Comparison of ENCODE assay signal across 8 cellular contexts in the genomic region with DNA sequence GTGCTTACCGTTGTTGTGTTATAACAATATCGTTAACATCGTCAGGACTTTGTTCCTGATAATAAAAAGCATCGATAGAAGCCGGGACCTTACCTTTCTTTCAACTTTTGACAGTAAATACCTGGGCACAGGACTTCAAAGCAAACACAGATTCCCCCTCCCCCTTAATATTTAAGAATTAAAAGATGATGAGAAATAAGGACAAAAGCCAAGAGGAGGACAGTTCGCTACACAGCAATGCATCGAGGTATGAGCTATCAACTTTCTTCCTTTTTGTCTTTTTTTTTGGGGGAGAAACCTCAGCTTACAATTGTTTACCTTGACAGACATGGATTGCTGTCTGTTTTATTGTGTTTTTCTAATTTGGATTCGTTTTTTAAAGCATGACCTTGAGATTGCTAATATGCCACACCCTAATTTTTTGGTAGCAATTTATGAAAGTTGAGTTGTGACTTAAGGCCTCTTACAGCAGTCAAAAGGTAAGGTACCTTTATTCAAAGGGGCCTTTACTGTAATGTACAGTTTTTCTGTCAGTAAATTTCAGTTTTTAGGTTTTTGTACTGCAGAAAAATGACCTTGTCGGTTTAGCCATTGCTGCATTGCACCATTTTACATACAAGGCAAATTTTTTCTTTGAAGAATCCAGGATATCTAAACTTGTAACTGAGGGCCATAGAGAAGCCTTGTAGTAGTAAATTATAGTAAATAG. TPM values are rescaled to one million over a fixed set of nuclear protein-coding genes. Genes with fewer than 3 reads are reported as not detected.
DNase-seq lines count a peak whose midpoint lies in the region; ATAC-seq and TF ChIP-seq lines count a peak whose summit lies in the region.

No MANE protein-coding gene starts in this region.

- peaks cover 0 to 7% (median 0%) of the 10 kb centered on the region in 11 experiments; a peak in 3 of 22 replicates for H3K9me3 ChIP-seq in BLaER1 treated with 17β-estradiol and CSF1 and Interleukin-3, amounts not matched to agents 10 nM and 100 nM (replicated peaks in 1 of 11)

- H2BK5ac ChIP-seq in mesendoderm (ENCODE audit: low read length) = no peak overlapping the region

- peak overlapping the region; percentile 98 to 100 (median 99) for H3K27ac ChIP-seq in BLaER1 treated with 17β-estradiol and CSF1 and Interleukin-3, amounts not matched to agents 10 nM and 100 nM
- H3K27ac ChIP-seq in brain microvascular endothelial cell (peak overlapping the region; percentile 98), mesendoderm (ENCODE audit: low read depth, low read length) (no peak overlapping the region)

- WGBS in mesendoderm (ENCODE audit: extremely low coverage, insufficient coverage, low lambda C conversion rate) = no CpG with 5 or more reads among the region's 9 CpGs

- no peak overlapping the region for H2BK120ac ChIP-seq in mesendoderm (ENCODE audit: low read depth, low read length)

- H3K9ac ChIP-seq in BLaER1 treated with 17β-estradiol and CSF1 and Interleukin-3, amounts not matched to agents 10 nM and 100 nM = peak overlapping the region; percentile 94 to 99 (median 98)
- peak overlapping the region; percentile 88 for H3K9ac ChIP-seq in mesendoderm (ENCODE audit: low read length)

- no peak overlapping the region for H3K18ac ChIP-seq in mesendoderm (ENCODE audit: low read length)

- no peak overlapping the region for H3K23ac ChIP-seq in mesendoderm (ENCODE audit: low read length)

- H3K79me1 ChIP-seq in mesendoderm (ENCODE audit: low read length) = no peaks in the 10 kb centered on the region

- H3K36me3 ChIP-seq in BLaER1 treated with 17β-estradiol and CSF1 and Interleukin-3, amounts not matched to agents 10 nM and 100 nM = peaks cover 35 to 64% (median 50%) of the 10 kb centered on the region in 11 experiments
- H3K36me3 ChIP-seq in brain microvascular endothelial cell (replicated peaks) (peaks cover 12% of the 10 kb centered on the region), mesendoderm (ENCODE audit: control insufficient read depth, insufficient read depth, low read length) (no peaks in the 10 kb centered on the region)

- in situ Hi-C loops in KBM-7 (cut with MboI; ENCODE audit: low pct_unique_long_range_greater_than_20kb, low sequenced_read_pairs) (no loop called here), brain microvascular endothelial cell (cut with HindIII; ENCODE audit: low pct_ligation_motif_present, low sequenced_read_pairs) (no loop called here)

- H3K4me1 ChIP-seq in BLaER1 treated with 17β-estradiol and CSF1 and Interleukin-3, amounts not matched to agents 10 nM and 100 nM = peaks cover 14 to 43% (median 16%) of the 10 kb centered on the region in 10 experiments
- H3K4me1 ChIP-seq in mesendoderm (ENCODE audit: control insufficient read depth, low read depth, low read length) = peaks cover 2% of the 10 kb centered on the region

- H4K20me1 ChIP-seq in BLaER1 treated with 17β-estradiol and CSF1 and Interleukin-3, amounts not matched to agents 10 nM and 100 nM = peaks cover 0 to 54% (median 12%) of the 10 kb centered on the region in 11 experiments; a peak in 8 of 22 replicates

- H3K4me2 ChIP-seq in BLaER1 treated with 17β-estradiol and CSF1 and Interleukin-3, amounts not matched to agents 10 nM and 100 nM = peak overlapping the region; percentile 32 to 96 (median 91); a peak in 21 of 22 replicates
- peak overlapping the region; percentile 38 for H3K4me2 ChIP-seq in mesendoderm (ENCODE audit: low read length)

- H3K27me3 ChIP-seq in BLaER1 treated with 17β-estradiol and CSF1 and Interleukin-3, amounts not matched to agents 10 nM and 100 nM = no peaks in the 10 kb centered on the region
- H3K27me3 ChIP-seq in brain microvascular endothelial cell (replicated peaks) = no peaks in the 10 kb centered on the region
- H3K27me3 ChIP-seq in mesendoderm (ENCODE audit: insufficient read depth, low read length, poor library complexity) = no peaks in the 10 kb centered on the region

- no peak for TF ChIP-seq CTCF in brain microvascular endothelial cell (IDR thresholded peaks at IDR 0.05; ENCODE audit: low read depth, low read length, missing control alignments)

- no peak for ATAC-seq in HG03378 (IDR thresholded peaks at IDR 0.05; ENCODE audit: unreplicated experiment)
- no peak for ATAC-seq in GM21447 (IDR thresholded peaks at IDR 0.05; ENCODE audit: unreplicated experiment)
- no peak for ATAC-seq in GM18498 (IDR thresholded peaks at IDR 0.05; ENCODE audit: unreplicated experiment)

- no peak overlapping the region for H4K5ac ChIP-seq in mesendoderm (ENCODE audit: low read length)

- peaks cover 49% of the 10 kb centered on the region for H3K79me2 ChIP-seq in mesendoderm (ENCODE audit: control insufficient read depth, insufficient read depth, low read length)

- H2BK15ac ChIP-seq in mesendoderm (replicated peaks; ENCODE audit: low read depth) = no peak overlapping the region

- DNase-seq in KBM-7 (peak; percentile 58), brain microvascular endothelial cell (no peak), mesendoderm (no peak), mesenteric fat pad (ENCODE audit: low spot score) (no peak)

- no peak overlapping the region for H3K4ac ChIP-seq in mesendoderm (ENCODE audit: low read depth, low read length)

- H2AK5ac ChIP-seq in mesendoderm (ENCODE audit: low read length) = no peak overlapping the region

- peak overlapping the region; percentile 56 for H4K8ac ChIP-seq in mesendoderm (ENCODE audit: low read depth, low read length)

- peak overlapping the region; percentile 86 for H3K56ac ChIP-seq in mesendoderm (ENCODE audit: low read length)

- peak overlapping the region; percentile 70 to 92 (median 82) for H3K4me3 ChIP-seq in BLaER1 treated with 17β-estradiol and CSF1 and Interleukin-3, amounts not matched to agents 10 nM and 100 nM
- peak overlapping the region; percentile 73 for H3K4me3 ChIP-seq in brain microvascular endothelial cell (ENCODE audit: low read depth, low read length)
- H3K4me3 ChIP-seq in mesendoderm (ENCODE audit: low read length) = peak overlapping the region; percentile 82

RNA-seq across cellular contexts. Expression of gene CHD2, which starts 1.1 kb away (rescaled TPM):
- polyA plus RNA-seq in mesendoderm (2013, experiment 1 of 2) = 46.2 TPM
- 51.0 TPM for polyA plus RNA-seq in mesendoderm (2013, experiment 2 of 2)
- total RNA-seq in mesenteric fat pad = 90.9 TPM
